ENCODE assay signal across 20 cellular contexts in genomic region chr3:42140665-42141203, GRCh38.
"Had no signal": no experiment of that assay in that cellular context is flagged by ENCODE, and none has a peak within 500 bp of the region (broad histone marks: within the 10 kb centered on the region; RNA-seq: fewer than 3 reads in every experiment).

No MANE protein-coding gene starts in this region.

- H3K4me3 Mint-ChIP-seq: activated CD8-positive, alpha-beta T cell treated with anti-CD3 and anti-CD28 coated beads for 36 hours; activated naive CD8-positive, alpha-beta T cell treated with anti-CD3 and anti-CD28 coated beads, Interleukin-2, amount 50 U/mL, for 24 hours; activated T-cell treated with anti-CD3 and anti-CD28 coated beads, Interleukin-2, amount 50 U/mL, for 72 hours; T-cell had no signal

- H3K36me3 Mint-ChIP-seq: activated naive CD4-positive, alpha-beta T cell treated with anti-CD3 and anti-CD28 coated beads, Interleukin-2, amount 50 U/mL, for 72 hours had no signal

- H3K27me3 Mint-ChIP-seq: activated CD8-positive, alpha-beta T cell treated with anti-CD3 and anti-CD28 coated beads for 36 hours; activated naive CD8-positive, alpha-beta T cell treated with anti-CD3 and anti-CD28 coated beads, Interleukin-2, amount 50 U/mL, for 24 hours; T-cell had no signal

- DNase-seq: activated CD4-positive, alpha-beta T cell treated with anti-CD3 and anti-CD28 coated beads for 4 hours; activated CD8-positive, alpha-beta memory T cell treated with anti-CD3 and anti-CD28 coated beads, Interleukin-2, amount 50 U/mL, for 4 hours; activated CD8-positive, alpha-beta T cell treated with anti-CD3 and anti-CD28 coated beads for 36 hours; activated naive CD4-positive, alpha-beta T cell treated with Interleukin-2 at 50 U/mL for 16 hours; activated naive CD8-positive, alpha-beta T cell treated with anti-CD3 and anti-CD28 coated beads, Interleukin-2, amount 50 U/mL, for 24 hours; activated T-cell treated with anti-CD3 and anti-CD28 coated beads, Interleukin-2, amount 50 U/mL, for 72 hours; Kasumi-1; KBM-7; NCI-H1105 treated with DMSO at 0.1 percent for 48 hours; NCI-H1436 treated with DMSO at 0.1 percent for 48 hours; NCI-H187; NCI-H2081; NCI-H510A treated with DMSO at 0.1 percent for 48 hours; T-cell had no signal

- H3K27ac ChIP-seq: SK-N-MC, VCaP had no signal

- H3K9me3 Mint-ChIP-seq: activated CD8-positive, alpha-beta T cell treated with anti-CD3 and anti-CD28 coated beads for 36 hours; activated naive CD4-positive, alpha-beta T cell treated with anti-CD3 and anti-CD28 coated beads, Interleukin-2, amount 50 U/mL, for 72 hours; activated naive CD8-positive, alpha-beta T cell treated with anti-CD3 and anti-CD28 coated beads, Interleukin-2, amount 50 U/mL, for 24 hours; activated T-cell treated with anti-CD3 and anti-CD28 coated beads, Interleukin-2, amount 50 U/mL, for 72 hours; activated T-helper 2 cell treated with anti-CD3 and anti-CD28 coated beads, Interferon-gamma antibody, Interleukin-2, Interleukin-4, amounts not matched to agents 10 μg/mL and 5 μg/mL and 100 μg/mL, durations not matched to agents 14 hours and 24 hours and 36 hours; T-cell had no signal

- H3K27ac Mint-ChIP-seq: activated CD8-positive, alpha-beta T cell treated with anti-CD3 and anti-CD28 coated beads for 36 hours; activated naive CD4-positive, alpha-beta T cell treated with anti-CD3 and anti-CD28 coated beads, Interleukin-2, amount 50 U/mL, for 72 hours; activated naive CD8-positive, alpha-beta T cell treated with anti-CD3 and anti-CD28 coated beads, Interleukin-2, amount 50 U/mL, for 24 hours; activated T-cell treated with anti-CD3 and anti-CD28 coated beads, Interleukin-2, amount 50 U/mL, for 72 hours; activated T-helper 2 cell treated with anti-CD3 and anti-CD28 coated beads, Interferon-gamma antibody, Interleukin-2, Interleukin-4, amounts not matched to agents 10 μg/mL and 5 μg/mL and 100 μg/mL, durations not matched to agents 14 hours and 24 hours and 36 hours; T-cell had no signal

- ATAC-seq: activated CD4-positive, CD25-positive, alpha-beta regulatory T cell treated with anti-CD3 and anti-CD28 coated beads, Interleukin-2, amount 50 U/mL, for 24 hours; activated CD8-positive, alpha-beta T cell treated with anti-CD3 and anti-CD28 coated beads for 36 hours; activated naive CD4-positive, alpha-beta T cell treated with anti-CD3 and anti-CD28 coated beads, Interleukin-2, amount 50 U/mL, for 72 hours; activated naive CD8-positive, alpha-beta T cell treated with anti-CD3 and anti-CD28 coated beads, Interleukin-2, amount 50 U/mL, for 24 hours; activated T-cell treated with anti-CD3 and anti-CD28 coated beads, Interleukin-2, amount 50 U/mL, for 72 hours; Right ventricle myocardium inferior; T-cell had no signal
